8 cellular contexts compared by ENCODE assay signal in the genomic region with DNA sequence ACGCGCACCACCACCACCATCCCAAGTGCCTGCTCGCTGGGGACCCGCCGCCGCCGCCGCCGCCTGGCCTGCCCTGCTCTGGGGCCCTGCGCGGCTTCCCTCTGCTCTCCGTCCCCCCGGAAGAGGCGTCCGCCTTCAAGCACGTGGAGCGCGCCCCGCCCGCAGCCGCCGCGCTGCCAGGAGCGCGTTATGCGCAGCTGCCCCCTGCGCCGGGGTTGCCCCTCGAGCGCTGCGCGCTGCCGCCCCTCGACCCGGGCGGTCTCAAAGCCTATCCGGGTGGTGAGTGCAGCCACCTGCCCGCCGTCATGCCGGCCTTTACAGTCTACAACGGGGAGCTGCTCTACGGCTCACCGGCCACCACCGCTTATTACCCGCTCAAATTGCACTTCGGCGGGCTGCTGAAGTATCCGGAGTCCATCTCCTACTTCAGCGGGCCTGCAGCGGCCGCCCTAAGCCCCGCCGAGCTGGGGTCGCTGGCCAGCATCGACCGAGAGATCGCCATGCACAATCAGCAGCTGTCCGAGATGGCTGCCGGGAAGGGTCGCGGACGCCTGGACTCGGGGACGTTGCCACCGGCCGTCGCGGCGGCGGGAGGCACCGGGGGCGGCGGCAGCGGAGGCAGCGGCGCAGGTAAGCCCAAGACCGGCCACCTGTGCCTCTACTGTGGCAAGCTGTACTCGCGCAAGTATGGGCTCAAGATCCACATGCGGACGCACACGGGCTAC.
A peak's percentile ranks its signal among the peaks of the same experiment; 100 is the strongest.
DNase-seq lines count a peak whose midpoint lies in the region; ATAC-seq and TF ChIP-seq lines count a peak whose summit lies in the region.

No MANE protein-coding gene starts in this region.

- H3K4me1 ChIP-seq in iPS-20b (ENCODE audit: insufficient read depth, low read length), result peaks cover 12% of the 10 kb centered on the region

- no peaks in the 10 kb centered on the region for H3K36me3 ChIP-seq in iPS-20b (ENCODE audit: insufficient read depth, low read depth, low read length)

- H3K9me3 ChIP-seq in iPS-20b (ENCODE audit: insufficient read depth, low read depth, low read length), result peaks cover 5% of the 10 kb centered on the region

- TF ChIP-seq EP300 in Ishikawa (IDR thresholded peaks at IDR 0.05; ENCODE audit: borderline replicate concordance), result no peak

- H3K27me3 ChIP-seq in iPS-20b (ENCODE audit: insufficient read depth, low read length), result peaks cover 100% of the 10 kb centered on the region

- in situ Hi-C loops in KBM-7 (cut with MboI; ENCODE audit: low pct_unique_long_range_greater_than_20kb, low sequenced_read_pairs), result no loop called here

- no peak overlapping the region for H3K9ac ChIP-seq in iPS-20b (ENCODE audit: low read depth, low read length)

- no peak for TF ChIP-seq RAD21 in Ishikawa (IDR thresholded peaks at IDR 0.05; ENCODE audit: low read depth)

- peak overlapping the region; percentile 56; the same call in 1 of the 2 replicates for H3K4me3 ChIP-seq in iPS-20b (ENCODE audit: low read length)

- H3K27ac ChIP-seq in iPS-20b (ENCODE audit: low read length), result no peak overlapping the region

- ATAC-seq in GM21717 (IDR thresholded peaks at IDR 0.05; ENCODE audit: unreplicated experiment), result peak; percentile 56

- peak; percentile 36 for DNase-seq in DMS79 treated with DMSO at 0.1 percent for 48 hours (lab: John Stamatoyannopoulos, UW)
- no peak for DNase-seq in DMS79 (lab: John Stamatoyannopoulos, UW)
- DNase-seq in activated T-cell treated with anti-CD3 and anti-CD28 coated beads, Interleukin-2, amount 50 U/mL, for 48 hours, result peak; percentile 48 to 62
- DNase-seq in stimulated activated CD8-positive, alpha-beta memory T cell treated with anti-CD3 and anti-CD28 coated beads, Interleukin-4, amount 100 ng/mL, for 48 hours, result peak; percentile 37
- no peak for DNase-seq in KBM-7

TF ChIP-seq in Ishikawa, 13 proteins besides CTCF, POLR2A, EP300 and RAD21:
- TF ChIP-seq ZBTB7A (IDR thresholded peaks at IDR 0.05; ENCODE audit: low read depth) (no peak), EGR1 (IDR thresholded peaks at IDR 0.05) (no peak), MAX (IDR thresholded peaks at IDR 0.05) (peak; percentile 95)
- TF ChIP-seq, protein P1, sequence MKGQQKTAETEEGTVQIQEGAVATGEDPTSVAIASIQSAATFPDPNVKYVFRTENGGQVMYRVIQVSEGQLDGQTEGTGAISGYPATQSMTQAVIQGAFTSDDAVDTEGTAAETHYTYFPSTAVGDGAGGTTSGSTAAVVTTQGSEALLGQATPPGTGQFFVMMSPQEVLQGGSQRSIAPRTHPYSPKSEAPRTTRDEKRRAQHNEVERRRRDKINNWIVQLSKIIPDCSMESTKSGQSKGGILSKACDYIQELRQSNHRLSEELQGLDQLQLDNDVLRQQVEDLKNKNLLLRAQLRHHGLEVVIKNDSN (IDR thresholded peaks at IDR 0.05), result peak; percentile 73
- TF ChIP-seq, protein P2, sequence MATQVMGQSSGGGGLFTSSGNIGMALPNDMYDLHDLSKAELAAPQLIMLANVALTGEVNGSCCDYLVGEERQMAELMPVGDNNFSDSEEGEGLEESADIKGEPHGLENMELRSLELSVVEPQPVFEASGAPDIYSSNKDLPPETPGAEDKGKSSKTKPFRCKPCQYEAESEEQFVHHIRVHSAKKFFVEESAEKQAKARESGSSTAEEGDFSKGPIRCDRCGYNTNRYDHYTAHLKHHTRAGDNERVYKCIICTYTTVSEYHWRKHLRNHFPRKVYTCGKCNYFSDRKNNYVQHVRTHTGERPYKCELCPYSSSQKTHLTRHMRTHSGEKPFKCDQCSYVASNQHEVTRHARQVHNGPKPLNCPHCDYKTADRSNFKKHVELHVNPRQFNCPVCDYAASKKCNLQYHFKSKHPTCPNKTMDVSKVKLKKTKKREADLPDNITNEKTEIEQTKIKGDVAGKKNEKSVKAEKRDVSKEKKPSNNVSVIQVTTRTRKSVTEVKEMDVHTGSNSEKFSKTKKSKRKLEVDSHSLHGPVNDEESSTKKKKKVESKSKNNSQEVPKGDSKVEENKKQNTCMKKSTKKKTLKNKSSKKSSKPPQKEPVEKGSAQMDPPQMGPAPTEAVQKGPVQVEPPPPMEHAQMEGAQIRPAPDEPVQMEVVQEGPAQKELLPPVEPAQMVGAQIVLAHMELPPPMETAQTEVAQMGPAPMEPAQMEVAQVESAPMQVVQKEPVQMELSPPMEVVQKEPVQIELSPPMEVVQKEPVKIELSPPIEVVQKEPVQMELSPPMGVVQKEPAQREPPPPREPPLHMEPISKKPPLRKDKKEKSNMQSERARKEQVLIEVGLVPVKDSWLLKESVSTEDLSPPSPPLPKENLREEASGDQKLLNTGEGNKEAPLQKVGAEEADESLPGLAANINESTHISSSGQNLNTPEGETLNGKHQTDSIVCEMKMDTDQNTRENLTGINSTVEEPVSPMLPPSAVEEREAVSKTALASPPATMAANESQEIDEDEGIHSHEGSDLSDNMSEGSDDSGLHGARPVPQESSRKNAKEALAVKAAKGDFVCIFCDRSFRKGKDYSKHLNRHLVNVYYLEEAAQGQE (IDR thresholded peaks at IDR 0.05; ENCODE audit: low read depth), result peak; percentile 42; the same call in 1 of the 2 replicates

Comparison
In these comparisons a context has a peak if more than half of its experiments do, and no peak if none do; other contexts are left out.
1. DNase-seq: peak in DMS79 treated with DMSO at 0.1 percent for 48 hours (single experiment), activated T-cell treated with anti-CD3 and anti-CD28 coated beads, Interleukin-2, amount 50 U/mL, for 48 hours (2 of 2) and stimulated activated CD8-positive, alpha-beta memory T cell treated with anti-CD3 and anti-CD28 coated beads, Interleukin-4, amount 100 ng/mL, for 48 hours (single experiment); none in DMS79 (single experiment) and KBM-7 (single experiment).